ENCODE assay signal across 10 cellular contexts in genomic region chr2:168552450-168552856, GRCh38.
DNase-seq lines count a peak whose midpoint lies in the region; ATAC-seq and TF ChIP-seq lines count a peak whose summit lies in the region.
"Had no signal": no experiment of that assay in that cellular context is flagged by ENCODE, and none has a peak within 500 bp of the region (broad histone marks: within the 10 kb centered on the region; RNA-seq: fewer than 3 reads in every experiment).

No MANE protein-coding gene starts in this region.

- H3K27ac Mint-ChIP-seq in neural crest cell (ENCODE audit: unreplicated experiment): peak overlapping the region; percentile 14
- peak overlapping the region in 1 of 2 donors; percentile 66 for H3K27ac Mint-ChIP-seq in stimulated activated naive CD8-positive, alpha-beta T cell treated with anti-CD3 and anti-CD28 coated beads, Interleukin-15, amount 100 ng/mL, for 72 hours
- H3K27ac Mint-ChIP-seq: brain had no signal

- ATAC-seq in GM19351 (IDR thresholded peaks at IDR 0.05; ENCODE audit: unreplicated experiment): peak; percentile 99
- ATAC-seq in HG03095 (IDR thresholded peaks at IDR 0.05; ENCODE audit: unreplicated experiment): peak; percentile 99
- no peak for ATAC-seq in gastroesophageal sphincter
- ATAC-seq in stimulated activated naive CD8-positive, alpha-beta T cell treated with anti-CD3 and anti-CD28 coated beads, Interleukin-15, amount 100 ng/mL, for 72 hours: no peak

- H3K9me3 ChIP-seq in transverse colon (no peaks in the 10 kb centered on the region), gastroesophageal sphincter (no peaks in the 10 kb centered on the region)
- H3K9me3 ChIP-seq: neutrophil had no signal

- H3K4me3 ChIP-seq in transverse colon: no peak overlapping the region
- no peak overlapping the region for H3K4me3 ChIP-seq in gastroesophageal sphincter

- H3K36me3 ChIP-seq in transverse colon (no peaks in the 10 kb centered on the region), gastroesophageal sphincter (peaks cover 0 to 11% of the 10 kb centered on the region in 2 donors)
- H3K36me3 ChIP-seq: neutrophil had no signal

- peaks cover 0 to 4% (median 0%) of the 10 kb centered on the region in 4 donors for H3K4me1 ChIP-seq in transverse colon
- H3K4me1 ChIP-seq in gastroesophageal sphincter: no peaks in the 10 kb centered on the region

- peak; percentile 32 for DNase-seq in NCI-H2196 (lab: John Stamatoyannopoulos, UW; ENCODE audit: unreplicated experiment)
- no peak for DNase-seq in neural crest cell (ENCODE audit: low read depth, low spot score)
- DNase-seq in transverse colon: no peak
- no peak for DNase-seq in stimulated activated naive CD8-positive, alpha-beta T cell treated with anti-CD3 and anti-CD28 coated beads, Interleukin-15, amount 100 ng/mL, for 72 hours
- no peak for DNase-seq in ureter (ENCODE audit: low spot score)

- WGBS in transverse colon (ENCODE audit: low coverage in 1 of 2), 2 donors: 71 to 75% methylated on average over 1 to 2 of the region's 2 CpGs
- 71 to 86% methylated on average over 2 of the region's 2 CpGs for WGBS in gastroesophageal sphincter (ENCODE audit: low coverage in 1 of 2), 2 donors

- intact Hi-C loops in transverse colon (cut with DNase I; ENCODE audit: low total_unique reads): no loop called here

- H3K27me3 Mint-ChIP-seq in neural crest cell (ENCODE audit: low read depth): no peaks in the 10 kb centered on the region
- no peaks in the 10 kb centered on the region for H3K27me3 Mint-ChIP-seq in stimulated activated naive CD8-positive, alpha-beta T cell treated with anti-CD3 and anti-CD28 coated beads, Interleukin-15, amount 100 ng/mL, for 72 hours
- H3K27me3 Mint-ChIP-seq: brain had no signal

- H3K9me3 Mint-ChIP-seq in neural crest cell: peaks cover 3% of the 10 kb centered on the region
- no peaks in the 10 kb centered on the region for H3K9me3 Mint-ChIP-seq in stimulated activated naive CD8-positive, alpha-beta T cell treated with anti-CD3 and anti-CD28 coated beads, Interleukin-15, amount 100 ng/mL, for 72 hours
- H3K9me3 Mint-ChIP-seq: brain had no signal

- peaks cover 5% of the 10 kb centered on the region for H3K4me1 Mint-ChIP-seq in neural crest cell
- peaks cover 24% of the 10 kb centered on the region for H3K4me1 Mint-ChIP-seq in stimulated activated naive CD8-positive, alpha-beta T cell treated with anti-CD3 and anti-CD28 coated beads, Interleukin-15, amount 100 ng/mL, for 72 hours

- H3K27me3 ChIP-seq in transverse colon (no peaks in the 10 kb centered on the region), gastroesophageal sphincter (no peaks in the 10 kb centered on the region)
- H3K27me3 ChIP-seq: neutrophil had no signal

- TF ChIP-seq EP300 in transverse colon (IDR thresholded peaks at IDR 0.05; ENCODE audit: low read depth) (no peak), gastroesophageal sphincter (IDR thresholded peaks at IDR 0.05) (no peak)

- peaks cover 10% of the 10 kb centered on the region for H3K36me3 Mint-ChIP-seq in neural crest cell (ENCODE audit: low read depth)

- no peak for TF ChIP-seq CTCF in neural crest cell (conservative IDR thresholded peaks at IDR 0.05)
- no peak for TF ChIP-seq CTCF in transverse colon (IDR thresholded peaks at IDR 0.05)
- TF ChIP-seq CTCF in gastroesophageal sphincter (IDR thresholded peaks at IDR 0.05): no peak

- H3K4me3 Mint-ChIP-seq in neural crest cell: no peak overlapping the region
- H3K4me3 Mint-ChIP-seq in stimulated activated naive CD8-positive, alpha-beta T cell treated with anti-CD3 and anti-CD28 coated beads, Interleukin-15, amount 100 ng/mL, for 72 hours: peak overlapping the region in 1 of 2 donors; percentile 14
- H3K4me3 Mint-ChIP-seq: brain had no signal

- in situ Hi-C loops in transverse colon (cut with MboI; ENCODE audit: low pct_ligation_motif_present in 1 of 4, low pct_unique_long_range_greater_than_20kb in 1 of 4, low sequenced_read_pairs in 3 of 4): no loop called here

- TF ChIP-seq POLR2A in transverse colon (IDR thresholded peaks at IDR 0.05) (no peak), gastroesophageal sphincter (IDR thresholded peaks at IDR 0.05) (no peak)

- H3K27ac ChIP-seq in transverse colon: no peak overlapping the region
- H3K27ac ChIP-seq in gastroesophageal sphincter: no peak overlapping the region
- H3K27ac ChIP-seq: neutrophil had no signal

Comparison
In these comparisons a context has a peak if more than half of its experiments do, and no peak if none do; other contexts are left out.
1. ATAC-seq: peak in GM19351 (single experiment) and HG03095 (single experiment); none in gastroesophageal sphincter (single experiment) and stimulated activated naive CD8-positive, alpha-beta T cell treated with anti-CD3 and anti-CD28 coated beads, Interleukin-15, amount 100 ng/mL, for 72 hours (single experiment).